In genomic region chr16:31507929-31508705, GRCh38 we compare ENCODE assay signal across 8 cellular contexts. TPM values are rescaled to one million over a fixed set of nuclear protein-coding genes. Genes with fewer than 3 reads are reported as not detected.
DNase-seq lines count a peak whose midpoint lies in the region; ATAC-seq and TF ChIP-seq lines count a peak whose summit lies in the region.

RUSF1 (minus strand) TSS chr16:31508391; CDS start chr16:31508373, 18 bp downstream.

- H3K4me3 ChIP-seq in RWPE2 (ENCODE audit: severe bottlenecking): peak within 1 kb of the TSS; percentile 98
- H3K4me3 ChIP-seq in neural cell (ENCODE audit: low read length): peak within 1 kb of the TSS; percentile 86

- H3K4me1 Mint-ChIP-seq in stimulated activated naive CD8-positive, alpha-beta T cell treated with anti-CD3 and anti-CD28 coated beads, Interleukin-15, amount 100 ng/mL, for 72 hours: peaks cover 50% of the 10 kb centered on the region

- H3K27me3 ChIP-seq in RWPE2 (ENCODE audit: insufficient read depth, poor library complexity, severe bottlenecking) (no peaks in the 10 kb centered on the region), neural cell (ENCODE audit: insufficient read depth, low read depth, low read length) (no peaks in the 10 kb centered on the region)

- peak within 1 kb of the TSS; percentile 99 to 100 for H3K27ac Mint-ChIP-seq in stimulated activated naive CD8-positive, alpha-beta T cell treated with anti-CD3 and anti-CD28 coated beads, Interleukin-15, amount 100 ng/mL, for 72 hours

- H3K4me2 ChIP-seq in neural cell (ENCODE audit: low read length): peak within 1 kb of the TSS; percentile 86

- peak within 1 kb of the TSS; percentile 47 for H2AFZ ChIP-seq in neural cell (ENCODE audit: low read depth, low read length)

- ATAC-seq in GM21786 (IDR thresholded peaks at IDR 0.05; ENCODE audit: unreplicated experiment) (peak; percentile 83), RWPE2 (ENCODE audit: low read depth) (peak; percentile 87)
- peak; percentile 90 for ATAC-seq in stimulated activated naive CD8-positive, alpha-beta T cell treated with anti-CD3 and anti-CD28 coated beads, Interleukin-15, amount 100 ng/mL, for 72 hours

- H3K9me3 ChIP-seq in KOPT-K1 (ENCODE audit: insufficient read depth, low read length, poor library complexity, severe bottlenecking): peaks cover 7% of the 10 kb centered on the region
- H3K9me3 ChIP-seq in RWPE2 (ENCODE audit: severe bottlenecking): no peaks in the 10 kb centered on the region
- H3K9me3 ChIP-seq in neural cell (ENCODE audit: low read length): no peaks in the 10 kb centered on the region

- H3K9me2 ChIP-seq in neural cell (ENCODE audit: insufficient read depth, low read length): no peaks in the 10 kb centered on the region

- TF ChIP-seq RAD21 in neural cell (conservative IDR thresholded peaks at IDR 0.05): no peak

- no peaks in the 10 kb centered on the region for H4K20me1 ChIP-seq in neural cell (ENCODE audit: insufficient read depth)

- H3K27me3 Mint-ChIP-seq in stimulated activated naive CD8-positive, alpha-beta T cell treated with anti-CD3 and anti-CD28 coated beads, Interleukin-15, amount 100 ng/mL, for 72 hours: no peaks in the 10 kb centered on the region

- no peaks in the 10 kb centered on the region for H3K36me3 ChIP-seq in KOPT-K1 (ENCODE audit: insufficient read depth, low read length)
- peaks cover 12% of the 10 kb centered on the region for H3K36me3 ChIP-seq in RWPE2 (ENCODE audit: low read depth)
- no peaks in the 10 kb centered on the region for H3K36me3 ChIP-seq in neural cell (ENCODE audit: insufficient read depth, low read length)

- peak; percentile 60 for TF ChIP-seq EP300 in neural cell (conservative IDR thresholded peaks at IDR 0.05; ENCODE audit: poor library complexity, severe bottlenecking)

- H3K79me2 ChIP-seq in neural cell (replicated peaks; ENCODE audit: insufficient read depth, low read length): peaks cover 9% of the 10 kb centered on the region

- peak within 1 kb of the TSS; percentile 90 to 99 for H3K4me3 Mint-ChIP-seq in stimulated activated naive CD8-positive, alpha-beta T cell treated with anti-CD3 and anti-CD28 coated beads, Interleukin-15, amount 100 ng/mL, for 72 hours

- no peaks in the 10 kb centered on the region for H3F3A ChIP-seq in neural cell (ENCODE audit: insufficient read depth, low read length, poor library complexity, severe bottlenecking)

- H3K9ac ChIP-seq in neural cell (ENCODE audit: low read length): peak within 1 kb of the TSS; percentile 91

- peaks cover 4% of the 10 kb centered on the region for H3K4me1 ChIP-seq in RWPE2 (ENCODE audit: insufficient read depth, poor library complexity, severe bottlenecking)

- peak; percentile 93 for DNase-seq in Daoy (ENCODE audit: low read depth)
- DNase-seq in RWPE2 (ENCODE audit: low spot score): peak; percentile 87
- peak; percentile 74 for DNase-seq in activated effector memory CD4-positive, alpha-beta T cell treated with Interleukin-2 at 50 U/mL for 16 hours
- DNase-seq in fibroblast of the conjunctiva (ENCODE audit: low read depth): peak; percentile 71
- peak; percentile 81 to 87 for DNase-seq in stimulated activated naive CD8-positive, alpha-beta T cell treated with anti-CD3 and anti-CD28 coated beads, Interleukin-15, amount 100 ng/mL, for 72 hours

- H3K27ac ChIP-seq in KOPT-K1 (ENCODE audit: low read depth, low read length, poor library complexity, severe bottlenecking) (peak within 1 kb of the TSS; percentile 77), RWPE2 (ENCODE audit: poor library complexity, severe bottlenecking) (peak within 1 kb of the TSS; percentile 54), neural cell (ENCODE audit: low read length) (peak within 1 kb of the TSS; percentile 81)

- H3K9me3 Mint-ChIP-seq in stimulated activated naive CD8-positive, alpha-beta T cell treated with anti-CD3 and anti-CD28 coated beads, Interleukin-15, amount 100 ng/mL, for 72 hours: no peaks in the 10 kb centered on the region

- TF ChIP-seq CTCF in RWPE2 (IDR thresholded peaks at IDR 0.05; ENCODE audit: poor library complexity, severe bottlenecking): no peak
- no peak for TF ChIP-seq CTCF in neural cell (IDR thresholded peaks at IDR 0.05; ENCODE audit: poor library complexity, severe bottlenecking)

TF ChIP-seq in neural cell, 6 proteins besides CTCF, POLR2A, EP300 and RAD21:
- TF ChIP-seq TAF1 (IDR thresholded peaks at IDR 0.05; ENCODE audit: low read depth) (no peak), EZH2 (IDR thresholded peaks at IDR 0.05; ENCODE audit: borderline replicate concordance, insufficient read depth, low read length, poor library complexity, severe bottlenecking) (no peak), SMC3 (conservative IDR thresholded peaks at IDR 0.05; ENCODE audit: poor library complexity) (peak; percentile 22), REST (IDR thresholded peaks at IDR 0.05; ENCODE audit: borderline replicate concordance) (peak; percentile 13), POLR2AphosphoS5 (IDR thresholded peaks at IDR 0.05) (peak; percentile 79), MXI1 (conservative IDR thresholded peaks at IDR 0.05; ENCODE audit: poor library complexity, severe bottlenecking) (peak; percentile 93)

RNA-seq across cellular contexts. Expression of gene RUSF1, which starts in this region (rescaled TPM):
- total RNA-seq in Daoy (2014; rRNA removed; shearing (Covaris generic)): 33.3 and 35.3 TPM in 2 replicates
- polyA plus RNA-seq in neural cell: 108 and 132 TPM in 2 replicates
- polyA minus RNA-seq in neural cell: 53.3 and 62.3 TPM in 2 replicates

Comparison
In these comparisons a context has a peak if more than half of its experiments do, and no peak if none do; other contexts are left out.
1. Peak in every context shown above with its lines: DNase-seq, ATAC-seq, H3K4me3 ChIP-seq and H3K27ac ChIP-seq.